ENCODE assay signal across 8 cellular contexts in the genomic region with DNA sequence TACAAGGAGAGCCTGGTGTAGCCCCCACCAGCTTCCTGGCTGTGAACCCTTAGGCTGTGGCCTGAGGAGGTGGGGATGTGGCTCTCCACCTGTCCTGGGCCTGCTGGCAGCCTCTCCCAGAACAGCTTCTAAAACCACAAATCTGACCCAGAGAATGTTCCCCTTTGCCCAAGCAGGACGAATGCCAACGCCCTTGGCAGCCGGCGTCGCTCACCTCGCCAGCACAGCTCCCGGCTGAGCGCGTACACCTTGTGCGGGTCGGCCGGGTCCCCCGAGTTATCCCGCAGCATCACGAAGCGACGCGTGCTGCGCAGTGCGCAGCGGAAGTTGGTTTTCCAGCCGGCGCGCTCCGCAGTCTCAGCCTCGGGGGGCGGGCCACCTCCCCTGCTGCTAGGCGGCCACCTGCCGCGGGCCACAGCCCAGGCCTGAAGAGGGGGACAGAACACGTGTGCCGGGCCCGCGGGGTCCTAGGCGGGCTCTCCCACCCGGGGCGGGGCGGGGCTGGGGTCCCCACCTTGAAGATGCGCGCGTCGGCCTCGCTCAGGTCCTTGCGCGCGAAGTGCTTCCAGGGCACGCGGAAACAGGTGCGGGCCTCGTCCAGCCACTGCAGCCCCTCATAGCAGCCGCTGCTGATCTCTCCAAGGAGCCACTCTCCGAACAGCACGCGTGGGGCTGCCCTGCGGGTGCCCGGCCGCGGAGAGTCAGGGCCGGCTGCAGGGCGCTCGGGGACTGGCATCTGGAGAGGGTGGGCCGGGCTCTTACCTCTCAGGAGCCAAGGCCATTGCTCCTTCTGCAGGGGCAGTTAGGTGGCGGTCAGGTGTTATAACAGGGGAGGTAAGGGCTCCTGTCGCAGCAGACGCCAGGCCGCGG. TPM values are rescaled to one million over a fixed set of nuclear protein-coding genes. Genes with fewer than 3 reads are reported as not detected.
DNase-seq lines count a peak whose midpoint lies in the region; ATAC-seq, FAIRE-seq and TF ChIP-seq lines count a peak whose summit lies in the region.

No MANE protein-coding gene starts in this region.

- ATAC-seq in GM18498 (IDR thresholded peaks at IDR 0.05; ENCODE audit: unreplicated experiment) = peak; percentile 0

- peak overlapping the region; percentile 86 for H3K4me3 ChIP-seq in choroid plexus epithelial cell (ENCODE audit: low read depth, low read length)
- peak overlapping the region; percentile 87 for H3K4me3 ChIP-seq in mononuclear cell (ENCODE audit: low read length)

- no peaks in the 10 kb centered on the region for H3K9me3 ChIP-seq in mononuclear cell (ENCODE audit: low read depth, low read length)

- DNase-seq in NCI-H1105 (lab: John Stamatoyannopoulos, UW) = peak; percentile 14
- no peak for DNase-seq in choroid plexus epithelial cell (ENCODE audit: low read depth)
- no peak for DNase-seq in NK-92 treated with Interleukin-12 subunit alpha and Interleukin-12 subunit beta, amount 100 ng/mL, for 24 hours (lab: John Stamatoyannopoulos, UW)
- DNase-seq in NCI-H2171 (lab: John Stamatoyannopoulos, UW) = no peak
- DNase-seq in effector CD4-positive, alpha-beta T cell = no peak
- DNase-seq in RCC 7860 (ENCODE audit: low spot score) = no peak

- no peak for TF ChIP-seq CTCF in choroid plexus epithelial cell (conservative IDR thresholded peaks at IDR 0.05; ENCODE audit: low read depth, low read length)

- H3K27me3 ChIP-seq in mononuclear cell (ENCODE audit: insufficient read depth, low read length) = no peaks in the 10 kb centered on the region

- peaks cover 34% of the 10 kb centered on the region for H3K4me1 ChIP-seq in mononuclear cell (ENCODE audit: insufficient read depth, low read length)

- no peak for FAIRE-seq in RCC 7860 (lab: Jason Lieb, UNC)

RNA-seq across cellular contexts. Expression of a gene that starts 0.9 kb away (rescaled TPM):
- total RNA-seq in mononuclear cell = 50.9 TPM

RNA-seq across cellular contexts. Expression of a gene that starts 9.9 kb away (rescaled TPM):
- 0.10 TPM for total RNA-seq in mononuclear cell

RNA-seq across cellular contexts. Expression of a gene that starts 12.2 kb away (rescaled TPM):
- not detected for total RNA-seq in mononuclear cell

RNA-seq across cellular contexts. Expression of a gene that starts 22.3 kb away (rescaled TPM):
- 0.10 TPM for total RNA-seq in mononuclear cell

RNA-seq across cellular contexts. Expression of a gene that starts 38.5 kb away (rescaled TPM):
- total RNA-seq in mononuclear cell = 25.1 TPM
